15 cellular contexts compared by ENCODE assay signal in genomic region chr20:24630486-24631172, GRCh38.
A peak's percentile ranks its signal among the peaks of the same experiment; 100 is the strongest.
DNase-seq lines count a peak whose midpoint lies in the region; ATAC-seq and TF ChIP-seq lines count a peak whose summit lies in the region.
"Had no signal": no experiment of that assay in that cellular context is flagged by ENCODE, and none has a peak within 500 bp of the region (broad histone marks: within the 10 kb centered on the region; RNA-seq: fewer than 3 reads in every experiment).

No MANE protein-coding gene starts in this region.

- no peak for ATAC-seq in foreskin keratinocyte
- ATAC-seq: A549; CD8-positive, alpha-beta T cell had no signal

- H3T11ph ChIP-seq in H9 (ENCODE audit: low read length) = no peak overlapping the region

- no peak overlapping the region for H3K18ac ChIP-seq in H9 (ENCODE audit: insufficient read length, low read depth, low read length)

- no peak overlapping the region for H3K56ac ChIP-seq in H9 (ENCODE audit: insufficient read length, low read depth, low read length)

- no peaks in the 10 kb centered on the region for H3K79me1 ChIP-seq in H9 (ENCODE audit: insufficient read depth, low read depth, low read length, poor library complexity, severe bottlenecking)

- H3K79me2 ChIP-seq in H9 (ENCODE audit: insufficient read depth, low read length) = no peaks in the 10 kb centered on the region

- H3K9me3 Mint-ChIP-seq in H9 = peaks cover 8 to 11% of the 10 kb centered on the region in 2 experiments
- no peaks in the 10 kb centered on the region for H3K9me3 Mint-ChIP-seq in osteocyte (ENCODE audit: unreplicated experiment)
- H3K9me3 Mint-ChIP-seq: CD8-positive, alpha-beta T cell had no signal

- no peak overlapping the region for H2BK5ac ChIP-seq in H9 (ENCODE audit: insufficient read length, low read length)

- intact Hi-C loops in A673 (cut with micrococcal nuclease; ENCODE audit: unreplicated experiment) (no loop called here), tibial artery (cut with DNase I; ENCODE audit: low total_unique reads) (no loop called here)

- CTCF ChIA-PET in A673 (lab: Charles Lee) = no interaction called here

- no peaks in the 10 kb centered on the region for H3K27me3 Mint-ChIP-seq in H9 (ENCODE audit: low read depth)
- no peaks in the 10 kb centered on the region for H3K27me3 Mint-ChIP-seq in osteocyte (ENCODE audit: unreplicated experiment)

- 0 out of 2 replicates have a peak overlapping the region, but pooled peaks have one; percentile 29 for H3K14ac ChIP-seq in H9 (ENCODE audit: insufficient read depth, low read length)

- no peak overlapping the region for H3K9ac ChIP-seq in H9 (ENCODE audit: extremely low read depth, insufficient read length, low read length)
- H3K9ac ChIP-seq: GM23248 had no signal

- H3K4me1 ChIP-seq in A673 (ENCODE audit: insufficient read depth, low read length, poor library complexity, severe bottlenecking) = peaks cover 66% of the 10 kb centered on the region
- H3K4me1 ChIP-seq in H9 (ENCODE audit: insufficient read depth, low read length) = peaks cover 7% of the 10 kb centered on the region; the same call in 1 of the 2 replicates
- no peaks in the 10 kb centered on the region for H3K4me1 ChIP-seq in tibial artery
- no peaks in the 10 kb centered on the region for H3K4me1 ChIP-seq in foreskin keratinocyte

- H4K91ac ChIP-seq in H9 (ENCODE audit: insufficient read length, low read depth, low read length) = peak overlapping the region; percentile 24

- no peaks in the 10 kb centered on the region for H4K20me1 ChIP-seq in H9 (ENCODE audit: control insufficient read depth, insufficient read depth, insufficient read length)

- no peak overlapping the region for H3K23ac ChIP-seq in H9 (ENCODE audit: insufficient read length, low read depth, low read length)

- no peak overlapping the region for H3K4me3 ChIP-seq in A673 (ENCODE audit: low read depth, low read length, poor library complexity, severe bottlenecking)
- no peak overlapping the region for H3K4me3 ChIP-seq in tibial artery
- H3K4me3 ChIP-seq: A549, GM23248 had no signal

- no peak overlapping the region for H2BK120ac ChIP-seq in H9 (ENCODE audit: low read depth, low read length, poor library complexity, severe bottlenecking)

- H3K4me1 Mint-ChIP-seq in H9 (peaks cover 33 to 35% of the 10 kb centered on the region in 2 experiments), osteocyte (ENCODE audit: unreplicated experiment) (peaks cover 11% of the 10 kb centered on the region)

- POLR2A ChIA-PET in A673 (lab: Charles Lee; ENCODE audit: low non-redundant PET) = interaction anchor here (0.6 kb wide), 1 partner anchor 887 kb away, joined by 3 read pairs; no protein-coding TSS in a partner anchor

- H3K27ac Mint-ChIP-seq in H9 = no peak overlapping the region
- H3K27ac Mint-ChIP-seq in osteocyte (ENCODE audit: unreplicated experiment) = no peak overlapping the region
- H3K27ac Mint-ChIP-seq: CD14-positive monocyte; CD8-positive, alpha-beta T cell had no signal

- H2BK15ac ChIP-seq in H9 (ENCODE audit: low read depth, low read length) = no peak overlapping the region

- H2BK20ac ChIP-seq in H9 (ENCODE audit: low read depth, low read length, poor library complexity, severe bottlenecking) = no peak overlapping the region

- no peaks in the 10 kb centered on the region for H3K9me3 ChIP-seq in A673 (ENCODE audit: low read depth, low read length, poor library complexity, severe bottlenecking)
- H3K9me3 ChIP-seq in H9 (ENCODE audit: control insufficient read depth, low read depth, low read length) = no peaks in the 10 kb centered on the region
- no peaks in the 10 kb centered on the region for H3K9me3 ChIP-seq in tibial artery
- H3K9me3 ChIP-seq: A549 had no signal

- no peak overlapping the region for H2AK5ac ChIP-seq in H9 (ENCODE audit: insufficient read length, low read length)

- H3K36me3 ChIP-seq in A673 (ENCODE audit: insufficient read depth, low read length, poor library complexity, severe bottlenecking) = no peaks in the 10 kb centered on the region
- no peaks in the 10 kb centered on the region for H3K36me3 ChIP-seq in tibial artery

- H2AFZ ChIP-seq in H9 (ENCODE audit: low read length) = no peak overlapping the region
- H2AFZ ChIP-seq: GM23248 had no signal

- WGBS in H9 (ENCODE audit: extremely low coverage, insufficient read length, low lambda C conversion rate) = no CpG with 5 or more reads among the region's 6 CpGs

- no peak for TF ChIP-seq CTCF in A673 (conservative IDR thresholded peaks at IDR 0.05; ENCODE audit: low read depth, low read length)
- no peak for TF ChIP-seq CTCF in H9 (conservative IDR thresholded peaks at IDR 0.05)
- TF ChIP-seq CTCF in osteocyte (IDR thresholded peaks at IDR 0.05) = no peak
- no peak for TF ChIP-seq CTCF in tibial artery (IDR thresholded peaks at IDR 0.05)
- TF ChIP-seq CTCF in foreskin keratinocyte (conservative IDR thresholded peaks at IDR 0.05) = no peak

- no peak overlapping the region for H3K4ac ChIP-seq in H9 (ENCODE audit: low read depth, low read length)

- no peaks in the 10 kb centered on the region for H3K23me2 ChIP-seq in H9 (ENCODE audit: insufficient read length, low read depth, low read length, poor library complexity, severe bottlenecking)

- no peak overlapping the region for H4K8ac ChIP-seq in H9 (replicated peaks; ENCODE audit: insufficient read length, low read depth, low read length)

- no peak overlapping the region for H3K4me2 ChIP-seq in H9 (ENCODE audit: insufficient read depth, insufficient read length, low read length)
- H3K4me2 ChIP-seq: A549 had no signal

- no peak overlapping the region for H4K5ac ChIP-seq in H9 (ENCODE audit: insufficient read length, low read depth, low read length)

- H3K4me3 Mint-ChIP-seq in H9 (no peak overlapping the region), osteocyte (ENCODE audit: unreplicated experiment) (no peak overlapping the region)
- H3K4me3 Mint-ChIP-seq: CD14-positive monocyte; CD8-positive, alpha-beta T cell had no signal

- H3K27me3 ChIP-seq in A673 (replicated peaks; ENCODE audit: insufficient read depth, low read depth, low read length, poor library complexity) (no peaks in the 10 kb centered on the region), H9 (ENCODE audit: insufficient read depth, low read length) (no peaks in the 10 kb centered on the region), tibial artery (no peaks in the 10 kb centered on the region), foreskin keratinocyte (no peaks in the 10 kb centered on the region)

- no peak overlapping the region for H2BK12ac ChIP-seq in H9 (ENCODE audit: insufficient read length, low read depth, low read length)

- DNase-seq in A673 (ENCODE audit: low spot score) (no peak), H9 (no peak), left kidney (ENCODE audit: low read depth, low spot score) (peak; percentile 44), osteocyte (ENCODE audit: extremely low spot score, unreplicated experiment) (peak; percentile 53), tibial artery (no peak), foreskin keratinocyte (no peak), NCI-H146 (lab: John Stamatoyannopoulos, UW) (no peak)
- DNase-seq: COR-L47, DMS153, EL, GM23248 had no signal

- H3K36me3 Mint-ChIP-seq in H9 (ENCODE audit: insufficient read depth in 1 of 3, low read depth in 3 of 3) (peaks cover 7 to 9% (median 7%) of the 10 kb centered on the region in 3 experiments; a peak in 6 of 7 replicates), osteocyte (ENCODE audit: unreplicated experiment) (no peaks in the 10 kb centered on the region)
- H3K36me3 Mint-ChIP-seq: CD14-positive monocyte; CD8-positive, alpha-beta T cell had no signal

- H3K27ac ChIP-seq in A673 (ENCODE audit: low read depth, low read length, poor library complexity, severe bottlenecking) = peak overlapping the region; percentile 73
- no peak overlapping the region for H3K27ac ChIP-seq in H9 (ENCODE audit: insufficient read length, low read depth, low read length)
- H3K27ac ChIP-seq in tibial artery = no peak overlapping the region
- no peak overlapping the region for H3K27ac ChIP-seq in foreskin keratinocyte
- H3K27ac ChIP-seq: GM23248, HL-60 had no signal

- BruUV-seq in A673 (replicated peaks; lab: Mats Ljungman, UMichigan) = no TSS peak

Comparison
In these comparisons a context has a peak if more than half of its experiments do, and no peak if none do; other contexts are left out.
1. DNase-seq: peak in left kidney (single experiment) and osteocyte (single experiment); none in A673 (single experiment), H9 (single experiment), tibial artery (0 of 2), foreskin keratinocyte (0 of 2) and NCI-H146 (single experiment).